In genomic region chr19:19776206-19777008, GRCh38 we compare ENCODE assay signal across 8 cellular contexts. TPM values are rescaled to one million over a fixed set of nuclear protein-coding genes. Genes with fewer than 3 reads are reported as not detected.
DNase-seq lines count a peak whose midpoint lies in the region; ATAC-seq and TF ChIP-seq lines count a peak whose summit lies in the region.

No MANE protein-coding gene starts in this region.

- peak; percentile 91 for DNase-seq in AG04449 (ENCODE audit: low read depth, low spot score)
- DNase-seq in NCI-H2196 (lab: John Stamatoyannopoulos, UW; ENCODE audit: unreplicated experiment), result peak; percentile 97
- DNase-seq in mammary epithelial cell, result peak; percentile 100

- H3K79me2 ChIP-seq in mammary epithelial cell (ENCODE audit: insufficient read depth, low read length), result peaks cover 20% of the 10 kb centered on the region

- CTCF ChIA-PET in AG04449 (lab: Yijun Ruan, JAX) (interaction anchor here (0.7 to 1.5 kb wide), 2 partner anchors 10 to 14 kb away, joined by 3 to 5 read pairs; no protein-coding TSS in a partner anchor), mammary epithelial cell (lab: Charles Lee; ENCODE audit: low non-redundant PET) (no interaction called here)

- H3K36me3 ChIP-seq in mammary epithelial cell (ENCODE audit: insufficient read depth, low read length), result no peaks in the 10 kb centered on the region
- peaks cover 11% of the 10 kb centered on the region; the same call in 1 of the 2 replicates for H3K36me3 ChIP-seq in iPS-20b (ENCODE audit: insufficient read depth, low read depth, low read length)
- peaks cover 0 to 3% (median 3%) of the 10 kb centered on the region in 3 donors for H3K36me3 ChIP-seq in skeletal muscle tissue (ENCODE audit: control insufficient read depth in 3 of 3, insufficient read depth in 3 of 3, low read length in 3 of 3)

- intact Hi-C loops in mammary epithelial cell (cut with micrococcal nuclease), result loop anchor here (1.0 to 5.0 kb wide), 6 partner anchors 44 to 181 kb away; partner anchors contain the start of genes ATP13A1, ZNF14, ZNF506 and ZNF93

- in situ Hi-C loops in mammary epithelial cell (cut with MboI; ENCODE audit: low sequenced_read_pairs in 2 of 2), result no loop called here

- BruUV-seq in mammary epithelial cell (replicated peaks; lab: Mats Ljungman, UMichigan), result no TSS peak

- ATAC-seq in GM18873 (IDR thresholded peaks at IDR 0.05; ENCODE audit: low FRiP score, unreplicated experiment) (peak; percentile 93), HG03135 (IDR thresholded peaks at IDR 0.05; ENCODE audit: unreplicated experiment) (peak; percentile 94)

- H3K9ac ChIP-seq in mammary epithelial cell (ENCODE audit: insufficient read depth, low read length) (peak overlapping the region; percentile 66), iPS-20b (ENCODE audit: low read depth, low read length) (peak overlapping the region; percentile 88), skeletal muscle tissue (ENCODE audit: low read depth in 1 of 3, low read length in 3 of 3) (peak overlapping the region; percentile 89 to 97 (median 97))

- TF ChIP-seq CTCF in AG04449 (IDR thresholded peaks at IDR 0.05; ENCODE audit: insufficient read depth, low read length, missing control alignments) (peak; percentile 3), VCaP (conservative IDR thresholded peaks at IDR 0.05) (no peak), mammary epithelial cell (conservative IDR thresholded peaks at IDR 0.05 in 1 of 2, IDR thresholded peaks at IDR 0.05 in 1 of 2; ENCODE audit: extremely low read depth in 1 of 2, insufficient read depth in 1 of 2, low read depth in 1 of 2, low read length in 2 of 2) (no peak)

- peak overlapping the region; percentile 70 for H3K27ac ChIP-seq in VCaP
- H3K27ac ChIP-seq in mammary epithelial cell (ENCODE audit: insufficient read depth, low read depth, low read length), result peak overlapping the region; percentile 63
- H3K27ac ChIP-seq in iPS-20b (ENCODE audit: low read length), result no peak overlapping the region
- peak overlapping the region; percentile 69 for H3K27ac ChIP-seq in skeletal muscle tissue (ENCODE audit: low read depth, low read length)

- peak overlapping the region; percentile 94 for H2AFZ ChIP-seq in mammary epithelial cell (ENCODE audit: low read depth, low read length)

- H3K4me3 ChIP-seq in AG04449 (ENCODE audit: low read depth, low read length) (peak overlapping the region; percentile 95), mammary epithelial cell (replicated peaks in 1 of 3; ENCODE audit: insufficient read depth in 1 of 3, low read depth in 2 of 3, low read length in 3 of 3) (peak overlapping the region; percentile 50 to 80 (median 70)), iPS-20b (ENCODE audit: low read length) (peak overlapping the region; percentile 76), skeletal muscle tissue (ENCODE audit: low read length in 3 of 3) (peak overlapping the region; percentile 96 to 99 (median 99))

- H3K4me2 ChIP-seq in mammary epithelial cell (ENCODE audit: insufficient read depth, low read depth, low read length), result peak overlapping the region; percentile 91

- POLR2A ChIA-PET in AG04449 (lab: Yijun Ruan, JAX), result interaction anchor here (0.6 to 1.8 kb wide), 9 partner anchors 12 to 124 kb away, joined by 3 to 11 read pairs (median 4); partner anchors contain the start of genes ZNF101, ZNF253, ZNF506 and ZNF93

- no peaks in the 10 kb centered on the region for H3K27me3 ChIP-seq in mammary epithelial cell (ENCODE audit: insufficient read depth, low read length)
- no peaks in the 10 kb centered on the region for H3K27me3 ChIP-seq in iPS-20b (ENCODE audit: insufficient read depth, low read length)
- H3K27me3 ChIP-seq in skeletal muscle tissue (ENCODE audit: control insufficient read depth in 3 of 3, insufficient read depth in 3 of 3, low read length in 3 of 3), result no peaks in the 10 kb centered on the region

- H3K4me1 ChIP-seq in mammary epithelial cell (ENCODE audit: insufficient read depth, low read length) (peaks cover 8% of the 10 kb centered on the region), iPS-20b (ENCODE audit: insufficient read depth, low read length) (peaks cover 6% of the 10 kb centered on the region; the same call in 1 of the 2 replicates), skeletal muscle tissue (ENCODE audit: control insufficient read depth in 3 of 3, insufficient read depth in 3 of 3, low read length in 3 of 3) (peaks cover 15 to 25% (median 16%) of the 10 kb centered on the region in 3 donors)

- dilution Hi-C loops in mammary epithelial cell (cut with HindIII; ENCODE audit: low sequenced_read_pairs), result no loop called here

- WGBS in mammary epithelial cell (ENCODE audit: low coverage, missing lambda C conversion rate), result 0% methylated on average over 30 of the region's 36 CpGs

- no peaks in the 10 kb centered on the region for H4K20me1 ChIP-seq in mammary epithelial cell (ENCODE audit: insufficient read depth, low read length)

- no peaks in the 10 kb centered on the region for H3K9me3 ChIP-seq in mammary epithelial cell (replicated peaks; ENCODE audit: insufficient read depth, low read length)
- no peaks in the 10 kb centered on the region for H3K9me3 ChIP-seq in iPS-20b (ENCODE audit: insufficient read depth, low read depth, low read length)
- no peaks in the 10 kb centered on the region for H3K9me3 ChIP-seq in skeletal muscle tissue (ENCODE audit: control insufficient read depth in 3 of 3, low read length in 3 of 3)

RNA-seq across cellular contexts. Expression of gene ZNF14, which starts 43.5 kb away (rescaled TPM):
- 1 to 10 TPM; 3.1 to 7.2 TPM for total RNA-seq in mammary epithelial cell
- 1.2 TPM for polyA plus RNA-seq in mammary epithelial cell
- 3.3 TPM for polyA minus RNA-seq in mammary epithelial cell
- total RNA-seq in skeletal muscle tissue, result 6.8 TPM

RNA-seq across cellular contexts. Expression of gene ZNF506, which starts 45.1 kb away (rescaled TPM):
- total RNA-seq in mammary epithelial cell (10 to 100 TPM in 1 of 2 donors, 1 to 10 TPM in 1; 9.9 to 20.7 TPM), skeletal muscle tissue (20.9 TPM)
- 2.3 TPM for polyA plus RNA-seq in mammary epithelial cell
- 21.8 TPM for polyA minus RNA-seq in mammary epithelial cell
